Comparison of ENCODE assay signal across 15 cellular contexts in the genomic region with DNA sequence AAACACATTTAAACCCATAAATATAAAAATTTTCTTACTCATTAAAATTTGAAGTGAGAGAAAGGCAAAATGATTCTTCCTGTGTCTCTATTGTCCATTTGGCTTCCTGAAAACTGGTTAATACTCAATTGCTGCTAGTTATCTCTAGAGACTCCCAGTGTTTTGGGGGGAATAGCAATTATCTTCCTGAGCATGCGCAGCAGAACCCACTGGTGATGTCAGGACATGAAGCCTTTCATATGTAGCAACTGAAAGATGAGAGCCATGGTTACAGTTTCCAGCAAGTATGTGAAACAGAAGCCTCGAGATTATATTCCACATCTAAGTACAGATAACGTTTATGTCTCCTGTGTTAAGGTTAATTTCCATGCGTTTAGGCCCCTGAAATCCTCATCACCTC.
DNase-seq lines count a peak whose midpoint lies in the region; TF ChIP-seq lines count a peak whose summit lies in the region.
"Had no signal": no experiment of that assay in that cellular context is flagged by ENCODE, and none has a peak within 500 bp of the region (broad histone marks: within the 10 kb centered on the region; RNA-seq: fewer than 3 reads in every experiment).

No MANE protein-coding gene starts in this region.

- no peaks in the 10 kb centered on the region for H3K4me1 ChIP-seq in endodermal cell (ENCODE audit: control insufficient read depth, insufficient read depth, low read length)

- no peaks in the 10 kb centered on the region for H3K27me3 Mint-ChIP-seq in endodermal cell (ENCODE audit: insufficient read depth)
- H3K27me3 Mint-ChIP-seq: CD4-positive, CD25-positive, alpha-beta regulatory T cell had no signal

- DNase-seq in NCI-H748 (lab: John Stamatoyannopoulos, UW; ENCODE audit: unreplicated experiment) (peak; percentile 12), NCI-H748 treated with DMSO at 0.1 percent for 48 hours (lab: John Stamatoyannopoulos, UW) (no peak), NCI-H2227 treated with DMSO at 0.1 percent for 48 hours (lab: John Stamatoyannopoulos, UW) (peak; percentile 38), endodermal cell (no peak), midbrain (lab: John Stamatoyannopoulos, UW) (no peak), NCI-H146 (lab: John Stamatoyannopoulos, UW) (no peak)
- DNase-seq in stimulated activated CD4-positive, alpha-beta T cell treated with anti-CD3 and anti-CD28 coated beads, Interleukin-4, amount 100 ng/mL, for 1 hour, result no peak
- DNase-seq: 8988T; ACHN; CD4-positive, CD25-positive, alpha-beta regulatory T cell; DMS53; GF-D8; HCEC 1CT; HFFc6 had no signal

- no peaks in the 10 kb centered on the region for H3K36me3 ChIP-seq in endodermal cell (ENCODE audit: control insufficient read depth, insufficient read depth, low read length)
- H3K36me3 ChIP-seq: BLaER1 treated with 17β-estradiol and CSF1 and Interleukin-3, amounts not matched to agents 10 nM and 100 nM had no signal

- H3K27ac ChIP-seq in endodermal cell (ENCODE audit: low read depth, low read length), result peak overlapping the region; percentile 85
- H3K27ac ChIP-seq: BLaER1 treated with 17β-estradiol and CSF1 and Interleukin-3, amounts not matched to agents 10 nM and 100 nM had no signal

- 84 to 97% methylated on average over 3 to 4 of the region's 4 CpGs for WGBS in endodermal cell (ENCODE audit: insufficient coverage in 1 of 2, insufficient read length in 1 of 2), 2 experiments

- H3K27me3 ChIP-seq in endodermal cell (ENCODE audit: control insufficient read depth, insufficient read depth, low read length, poor library complexity, severe bottlenecking), result no peaks in the 10 kb centered on the region
- H3K27me3 ChIP-seq: BLaER1 treated with 17β-estradiol and CSF1 and Interleukin-3, amounts not matched to agents 10 nM and 100 nM had no signal

- H3K4me1 Mint-ChIP-seq in endodermal cell, result no peaks in the 10 kb centered on the region
- H3K4me1 Mint-ChIP-seq: CD4-positive, CD25-positive, alpha-beta regulatory T cell had no signal

- H3K4me3 Mint-ChIP-seq in endodermal cell, result no peak overlapping the region
- H3K4me3 Mint-ChIP-seq: CD4-positive, CD25-positive, alpha-beta regulatory T cell; HFFc6 had no signal

- H3K9me3 ChIP-seq in endodermal cell (ENCODE audit: control insufficient read depth, low read length), result no peaks in the 10 kb centered on the region
- H3K9me3 ChIP-seq: BLaER1 treated with 17β-estradiol and CSF1 and Interleukin-3, amounts not matched to agents 10 nM and 100 nM had no signal

- H3K9me3 Mint-ChIP-seq in endodermal cell, result no peaks in the 10 kb centered on the region

- H3K36me3 Mint-ChIP-seq in endodermal cell (ENCODE audit: low read depth), result no peaks in the 10 kb centered on the region
- H3K36me3 Mint-ChIP-seq: CD4-positive, CD25-positive, alpha-beta regulatory T cell had no signal

- H3K9ac ChIP-seq in endodermal cell (ENCODE audit: extremely low read depth, low read length, poor library complexity, severe bottlenecking), result no peak overlapping the region
- H3K9ac ChIP-seq: BLaER1 treated with 17β-estradiol and CSF1 and Interleukin-3, amounts not matched to agents 10 nM and 100 nM had no signal

- no peak overlapping the region for H3K4me3 ChIP-seq in endodermal cell (ENCODE audit: low read length)
- H3K4me3 ChIP-seq: BLaER1 treated with 17β-estradiol and CSF1 and Interleukin-3, amounts not matched to agents 10 nM and 100 nM had no signal

- no peak for TF ChIP-seq CTCF in endodermal cell (conservative IDR thresholded peaks at IDR 0.05)

- no peak overlapping the region for H3K27ac Mint-ChIP-seq in endodermal cell
- H3K27ac Mint-ChIP-seq: CD4-positive, CD25-positive, alpha-beta regulatory T cell; HFFc6 had no signal

Comparison
In these comparisons a context has a peak if more than half of its experiments do, and no peak if none do; other contexts are left out.
1. DNase-seq: peak in NCI-H748 (single experiment) and NCI-H2227 treated with DMSO at 0.1 percent for 48 hours (single experiment); none in NCI-H748 treated with DMSO at 0.1 percent for 48 hours (single experiment), endodermal cell (single experiment), midbrain (single experiment), NCI-H146 (single experiment) and stimulated activated CD4-positive, alpha-beta T cell treated with anti-CD3 and anti-CD28 coated beads, Interleukin-4, amount 100 ng/mL, for 1 hour (single experiment).